Comparison of ENCODE assay signal across 12 cellular contexts in genomic region chr19:50921391-50922315, GRCh38. TPM values are rescaled to one million over a fixed set of nuclear protein-coding genes. Genes with fewer than 3 reads are reported as not detected.
DNase-seq lines count a peak whose midpoint lies in the region; ATAC-seq, FAIRE-seq and TF ChIP-seq lines count a peak whose summit lies in the region.
"Had no signal": no experiment of that assay in that cellular context is flagged by ENCODE, and none has a peak within 500 bp of the region (broad histone marks: within the 10 kb centered on the region; RNA-seq: fewer than 3 reads in every experiment).

No MANE protein-coding gene starts in this region.

- H3K4me1 ChIP-seq in astrocyte (ENCODE audit: insufficient read depth, low read length): no peaks in the 10 kb centered on the region

- peaks cover 12% of the 10 kb centered on the region for H3K4me1 Mint-ChIP-seq in activated CD8-positive, alpha-beta memory T cell treated with anti-CD3 and anti-CD28 coated beads, Interleukin-2, amount 10 ng/mL, durations not matched to agents 7 days and 5 days
- peaks cover 3% of the 10 kb centered on the region for H3K4me1 Mint-ChIP-seq in astrocyte (ENCODE audit: low read depth, unreplicated experiment)
- H3K4me1 Mint-ChIP-seq in stimulated activated memory B cell treated with anti-CD40 and anti-IgM and Interleukin-4, amounts not matched to agents 10 μg/mL and 1 μg/mL and 100 μg/mL, for 72 hours: peaks cover 11% of the 10 kb centered on the region

- H4K20me1 ChIP-seq in astrocyte (ENCODE audit: insufficient read depth, low read length): no peaks in the 10 kb centered on the region

- peaks cover 38% of the 10 kb centered on the region for H3K27me3 Mint-ChIP-seq in activated CD8-positive, alpha-beta memory T cell treated with anti-CD3 and anti-CD28 coated beads, Interleukin-2, amount 10 ng/mL, durations not matched to agents 7 days and 5 days
- H3K27me3 Mint-ChIP-seq in astrocyte (ENCODE audit: low read depth, unreplicated experiment): peaks cover 33% of the 10 kb centered on the region
- H3K27me3 Mint-ChIP-seq in stimulated activated memory B cell treated with anti-CD40 and anti-IgM and Interleukin-4, amounts not matched to agents 10 μg/mL and 1 μg/mL and 100 μg/mL, for 72 hours: peaks cover 36% of the 10 kb centered on the region

- no peaks in the 10 kb centered on the region for H3K79me2 ChIP-seq in astrocyte (ENCODE audit: insufficient read depth, low read length)

- H3K4me3 ChIP-seq in astrocyte (ENCODE audit: insufficient read depth, low read depth, low read length): no peak overlapping the region

- ATAC-seq in activated CD8-positive, alpha-beta memory T cell treated with anti-CD3 and anti-CD28 coated beads, Interleukin-2, amount 10 ng/mL, durations not matched to agents 7 days and 5 days: peak; percentile 35
- peak; percentile 49 for ATAC-seq in stimulated activated memory B cell treated with anti-CD40 and anti-IgM and Interleukin-4, amounts not matched to agents 10 μg/mL and 1 μg/mL and 100 μg/mL, for 72 hours
- no peak for ATAC-seq in GM21528 (IDR thresholded peaks at IDR 0.05; ENCODE audit: low FRiP score, unreplicated experiment)
- ATAC-seq in GM18505 (IDR thresholded peaks at IDR 0.05; ENCODE audit: unreplicated experiment): no peak

- TF ChIP-seq CTCF in astrocyte (IDR thresholded peaks at IDR 0.05; ENCODE audit: insufficient read depth, low read depth, low read length): no peak

- peak overlapping the region; percentile 39 for H2AFZ ChIP-seq in astrocyte (ENCODE audit: low read depth, low read length)

- no peaks in the 10 kb centered on the region for H3K9me3 Mint-ChIP-seq in activated CD8-positive, alpha-beta memory T cell treated with anti-CD3 and anti-CD28 coated beads, Interleukin-2, amount 10 ng/mL, durations not matched to agents 7 days and 5 days (ENCODE audit: low read depth)
- no peaks in the 10 kb centered on the region for H3K9me3 Mint-ChIP-seq in astrocyte (ENCODE audit: unreplicated experiment)
- no peaks in the 10 kb centered on the region for H3K9me3 Mint-ChIP-seq in stimulated activated memory B cell treated with anti-CD40 and anti-IgM and Interleukin-4, amounts not matched to agents 10 μg/mL and 1 μg/mL and 100 μg/mL, for 72 hours
- H3K9me3 Mint-ChIP-seq: CD14-positive monocyte had no signal

- DNase-seq in activated CD8-positive, alpha-beta memory T cell treated with anti-CD3 and anti-CD28 coated beads, Interleukin-2, amount 10 ng/mL, durations not matched to agents 7 days and 5 days: no peak
- no peak for DNase-seq in activated CD8-positive, alpha-beta memory T cell treated with anti-CD3 and anti-CD28 coated beads, Interleukin-2, amount 50 U/mL, for 4 hours
- DNase-seq in M059J (ENCODE audit: low read depth) (peak; percentile 41), astrocyte (ENCODE audit: low read depth) (no peak), NCI-H1048 (lab: John Stamatoyannopoulos, UW) (no peak)
- DNase-seq: GOT3 had no signal

- H3K36me3 Mint-ChIP-seq in activated CD8-positive, alpha-beta memory T cell treated with anti-CD3 and anti-CD28 coated beads, Interleukin-2, amount 10 ng/mL, durations not matched to agents 7 days and 5 days: no peaks in the 10 kb centered on the region
- no peaks in the 10 kb centered on the region for H3K36me3 Mint-ChIP-seq in astrocyte (ENCODE audit: low read depth, unreplicated experiment)
- no peaks in the 10 kb centered on the region for H3K36me3 Mint-ChIP-seq in stimulated activated memory B cell treated with anti-CD40 and anti-IgM and Interleukin-4, amounts not matched to agents 10 μg/mL and 1 μg/mL and 100 μg/mL, for 72 hours
- H3K36me3 Mint-ChIP-seq: CD14-positive monocyte had no signal

- H3K4me3 Mint-ChIP-seq in activated CD8-positive, alpha-beta memory T cell treated with anti-CD3 and anti-CD28 coated beads, Interleukin-2, amount 10 ng/mL, durations not matched to agents 7 days and 5 days: no peak overlapping the region
- no peak overlapping the region for H3K4me3 Mint-ChIP-seq in astrocyte (ENCODE audit: unreplicated experiment)
- peak overlapping the region; percentile 40 for H3K4me3 Mint-ChIP-seq in stimulated activated memory B cell treated with anti-CD40 and anti-IgM and Interleukin-4, amounts not matched to agents 10 μg/mL and 1 μg/mL and 100 μg/mL, for 72 hours

- H3K27ac Mint-ChIP-seq in activated CD8-positive, alpha-beta memory T cell treated with anti-CD3 and anti-CD28 coated beads, Interleukin-2, amount 10 ng/mL, durations not matched to agents 7 days and 5 days: no peak overlapping the region
- H3K27ac Mint-ChIP-seq in astrocyte (ENCODE audit: unreplicated experiment): no peak overlapping the region
- peak overlapping the region; percentile 68 for H3K27ac Mint-ChIP-seq in stimulated activated memory B cell treated with anti-CD40 and anti-IgM and Interleukin-4, amounts not matched to agents 10 μg/mL and 1 μg/mL and 100 μg/mL, for 72 hours
- H3K27ac Mint-ChIP-seq: CD14-positive monocyte had no signal

- no peak overlapping the region for H3K9ac ChIP-seq in astrocyte (ENCODE audit: low read length)

- no peak for FAIRE-seq in astrocyte (lab: Jason Lieb, UNC)

- CTCF ChIA-PET in activated CD8-positive, alpha-beta memory T cell treated with anti-CD3 and anti-CD28 coated beads, Interleukin-2, amount 10 ng/mL, durations not matched to agents 7 days and 5 days (lab: Charles Lee): interaction anchor here (0.6 to 2.6 kb wide), 44 partner anchors 9 to 786 kb away, joined by 3 to 23 read pairs (median 3); no protein-coding TSS in a partner anchor

- TF ChIP-seq POLR2A in GM18505 (IDR thresholded peaks at IDR 0.05; ENCODE audit: borderline replicate concordance, extremely low read depth, insufficient read depth, insufficient read length): no peak

- H3K27ac ChIP-seq in astrocyte (ENCODE audit: low read depth, low read length): no peak overlapping the region

- no peaks in the 10 kb centered on the region for H3K9me3 ChIP-seq in astrocyte (ENCODE audit: insufficient read depth, low read depth, low read length)

- H3K27me3 ChIP-seq in astrocyte (ENCODE audit: insufficient read depth, low read length): no peaks in the 10 kb centered on the region

- H3K36me3 ChIP-seq in astrocyte (ENCODE audit: insufficient read depth, low read length): no peaks in the 10 kb centered on the region

- no peak overlapping the region for H3K4me2 ChIP-seq in astrocyte (ENCODE audit: low read length)

RNA-seq across cellular contexts. Expression of gene KLK4, which starts 10.5 kb away (rescaled TPM):
- not detected for total RNA-seq in activated CD8-positive, alpha-beta memory T cell treated with anti-CD3 and anti-CD28 coated beads, Interleukin-2, amount 10 ng/mL, durations not matched to agents 7 days and 5 days
- not detected in 2 replicates for total RNA-seq in M059J (2014; rRNA removed; shearing (Covaris generic))
- not detected in 2 replicates for total RNA-seq in astrocyte
- total RNA-seq: HT1080, posterior vena cava had no signal

RNA-seq across cellular contexts. Expression of gene KLK5, which starts 31.2 kb away (rescaled TPM):
- total RNA-seq in activated CD8-positive, alpha-beta memory T cell treated with anti-CD3 and anti-CD28 coated beads, Interleukin-2, amount 10 ng/mL, durations not matched to agents 7 days and 5 days: not detected
- not detected in 2 replicates for total RNA-seq in M059J (2014; rRNA removed; shearing (Covaris generic))
- total RNA-seq in astrocyte: not detected in 2 replicates
- total RNA-seq: HT1080, posterior vena cava had no signal

RNA-seq across cellular contexts. Expression of gene KLK6, which starts 47.7 kb away (rescaled TPM):
- not detected for total RNA-seq in activated CD8-positive, alpha-beta memory T cell treated with anti-CD3 and anti-CD28 coated beads, Interleukin-2, amount 10 ng/mL, durations not matched to agents 7 days and 5 days
- 0.74 TPM in 1 of 2 replicates, not detected in the other for total RNA-seq in M059J (2014; rRNA removed; shearing (Covaris generic))
- 2.7 and 3.5 TPM in 2 replicates for total RNA-seq in astrocyte
- total RNA-seq: HT1080, posterior vena cava had no signal

RNA-seq across cellular contexts. Expression of gene KLK2, which starts 48.4 kb away (rescaled TPM):
- under 1 TPM in 1 of 2 experiments, not detected in 1; 0.29 TPM for total RNA-seq in activated CD8-positive, alpha-beta memory T cell treated with anti-CD3 and anti-CD28 coated beads, Interleukin-2, amount 10 ng/mL, durations not matched to agents 7 days and 5 days
- not detected in 2 replicates for total RNA-seq in M059J (2014; rRNA removed; shearing (Covaris generic))
- not detected in 2 replicates for total RNA-seq in astrocyte
- total RNA-seq: HT1080, posterior vena cava had no signal

Comparison
In these comparisons a context has a peak if more than half of its experiments do, and no peak if none do; other contexts are left out.
1. ATAC-seq: peak in activated CD8-positive, alpha-beta memory T cell treated with anti-CD3 and anti-CD28 coated beads, Interleukin-2, amount 10 ng/mL, durations not matched to agents 7 days and 5 days (single experiment) and stimulated activated memory B cell treated with anti-CD40 and anti-IgM and Interleukin-4, amounts not matched to agents 10 μg/mL and 1 μg/mL and 100 μg/mL, for 72 hours (single experiment); none in GM21528 (single experiment) and GM18505 (single experiment).